8 cellular contexts compared by ENCODE assay signal in genomic region chr4:141635726-141636076, GRCh38. TPM values are rescaled to one million over a fixed set of nuclear protein-coding genes. Genes with fewer than 3 reads are reported as not detected.
A peak's percentile ranks its signal among the peaks of the same experiment; 100 is the strongest.
DNase-seq lines count a peak whose midpoint lies in the region; ATAC-seq, FAIRE-seq and TF ChIP-seq lines count a peak whose summit lies in the region.

No MANE protein-coding gene starts in this region.

- no peak for TF ChIP-seq CTCF in astrocyte of the spinal cord (IDR thresholded peaks at IDR 0.05; ENCODE audit: low read depth, low read length)

- peak overlapping the region; percentile 4 for H3K27ac Mint-ChIP-seq in stimulated activated naive CD8-positive, alpha-beta T cell treated with anti-CD3 and anti-CD28 coated beads, Interleukin-15, Interleukin-2, amounts not matched to agents 100 ng/mL and 50 ng/mL, for 24 hours
- peak overlapping the region; percentile 70 to 89 for H3K27ac Mint-ChIP-seq in natural killer cell treated with Interleukin-12 subunit alpha and Interleukin-12 subunit beta and Interleukin-15 and Interleukin-18, amount 100 ng/mL, for 72 hours

- H3K4me3 Mint-ChIP-seq in stimulated activated naive CD8-positive, alpha-beta T cell treated with anti-CD3 and anti-CD28 coated beads, Interleukin-15, Interleukin-2, amounts not matched to agents 100 ng/mL and 50 ng/mL, for 24 hours, result peak overlapping the region; percentile 93
- peak overlapping the region; percentile 91 for H3K4me3 Mint-ChIP-seq in natural killer cell treated with Interleukin-12 subunit alpha and Interleukin-12 subunit beta and Interleukin-15 and Interleukin-18, amount 100 ng/mL, for 72 hours

- H3K4me1 Mint-ChIP-seq in stimulated activated naive CD8-positive, alpha-beta T cell treated with anti-CD3 and anti-CD28 coated beads, Interleukin-15, Interleukin-2, amounts not matched to agents 100 ng/mL and 50 ng/mL, for 24 hours (ENCODE audit: low read depth), result peaks cover 32% of the 10 kb centered on the region
- H3K4me1 Mint-ChIP-seq in natural killer cell treated with Interleukin-12 subunit alpha and Interleukin-12 subunit beta and Interleukin-15 and Interleukin-18, amount 100 ng/mL, for 72 hours (ENCODE audit: low read depth in 2 of 2), result peaks cover 28 to 29% of the 10 kb centered on the region in 2 donors

- peak overlapping the region; percentile 84 for H3K4me3 ChIP-seq in astrocyte of the spinal cord (ENCODE audit: low read depth, low read length)

- no peaks in the 10 kb centered on the region for H3K36me3 Mint-ChIP-seq in stimulated activated naive CD8-positive, alpha-beta T cell treated with anti-CD3 and anti-CD28 coated beads, Interleukin-15, Interleukin-2, amounts not matched to agents 100 ng/mL and 50 ng/mL, for 24 hours (ENCODE audit: low read depth)
- no peaks in the 10 kb centered on the region for H3K36me3 Mint-ChIP-seq in natural killer cell treated with Interleukin-12 subunit alpha and Interleukin-12 subunit beta and Interleukin-15 and Interleukin-18, amount 100 ng/mL, for 72 hours

- DNase-seq in stimulated activated naive CD8-positive, alpha-beta T cell treated with anti-CD3 and anti-CD28 coated beads, Interleukin-15, Interleukin-2, amounts not matched to agents 100 U/mL and 50 U/mL, for 24 hours, result no peak
- no peak for DNase-seq in astrocyte of the spinal cord (ENCODE audit: low read depth, low spot score)
- DNase-seq in natural killer cell treated with Interleukin-12 subunit alpha and Interleukin-12 subunit beta and Interleukin-15 and Interleukin-18, amount 100 ng/mL, for 72 hours (ENCODE audit: low spot score), result no peak
- no peak for DNase-seq in H54 (ENCODE audit: insufficient read length, low spot score)
- no peak for DNase-seq in SIG-M5 (lab: John Stamatoyannopoulos, UW)
- no peak for DNase-seq in HuH-7 (ENCODE audit: low spot score)

- no peaks in the 10 kb centered on the region for H3K9me3 Mint-ChIP-seq in stimulated activated naive CD8-positive, alpha-beta T cell treated with anti-CD3 and anti-CD28 coated beads, Interleukin-15, Interleukin-2, amounts not matched to agents 100 ng/mL and 50 ng/mL, for 24 hours
- no peaks in the 10 kb centered on the region for H3K9me3 Mint-ChIP-seq in natural killer cell treated with Interleukin-12 subunit alpha and Interleukin-12 subunit beta and Interleukin-15 and Interleukin-18, amount 100 ng/mL, for 72 hours

- peaks cover 30% of the 10 kb centered on the region for H3K27me3 Mint-ChIP-seq in stimulated activated naive CD8-positive, alpha-beta T cell treated with anti-CD3 and anti-CD28 coated beads, Interleukin-15, Interleukin-2, amounts not matched to agents 100 ng/mL and 50 ng/mL, for 24 hours
- no peaks in the 10 kb centered on the region for H3K27me3 Mint-ChIP-seq in natural killer cell treated with Interleukin-12 subunit alpha and Interleukin-12 subunit beta and Interleukin-15 and Interleukin-18, amount 100 ng/mL, for 72 hours

- no peak for ATAC-seq in stimulated activated naive CD8-positive, alpha-beta T cell treated with anti-CD3 and anti-CD28 coated beads, Interleukin-15, Interleukin-2, amounts not matched to agents 100 U/mL and 50 U/mL, for 24 hours
- peak; percentile 43 for ATAC-seq in HG03095 (IDR thresholded peaks at IDR 0.05; ENCODE audit: unreplicated experiment)
- ATAC-seq in natural killer cell treated with Interleukin-12 subunit alpha and Interleukin-12 subunit beta and Interleukin-15 and Interleukin-18, amount 100 ng/mL, for 72 hours, result peak; percentile 19 to 44

- in situ Hi-C loops in astrocyte of the spinal cord (cut with HindIII; ENCODE audit: low sequenced_read_pairs), result no loop called here

- no peak for FAIRE-seq in H54 (lab: Jason Lieb, UNC)

- no peak for TF ChIP-seq POLR2A in H54 (IDR thresholded peaks at IDR 0.05; ENCODE audit: low read depth, low read length)

RNA-seq across cellular contexts. Expression of gene IL15, which starts 0.7 kb away (rescaled TPM):
- 1 to 10 TPM; 4.7 to 7.2 TPM for total RNA-seq in natural killer cell treated with Interleukin-12 subunit alpha and Interleukin-12 subunit beta and Interleukin-15 and Interleukin-18, amount 100 ng/mL, for 72 hours
